Comparison of ENCODE assay signal across 28 cellular contexts in genomic region chr10:24579911-24580310, GRCh38.
DNase-seq lines count a peak whose midpoint lies in the region; ATAC-seq and TF ChIP-seq lines count a peak whose summit lies in the region.
"Had no signal": no experiment of that assay in that cellular context is flagged by ENCODE, and none has a peak within 500 bp of the region (broad histone marks: within the 10 kb centered on the region; RNA-seq: fewer than 3 reads in every experiment).

No MANE protein-coding gene starts in this region.

- H3K4me1 Mint-ChIP-seq in GM23338 (peaks cover 18% of the 10 kb centered on the region), glutamatergic neuron (ENCODE audit: low read depth, unreplicated experiment) (peaks cover 8% of the 10 kb centered on the region), nephron progenitor cell (peaks cover 5% of the 10 kb centered on the region)

- no peak overlapping the region for H3K27ac ChIP-seq in GM23338 (ENCODE audit: low read depth)
- H3K27ac ChIP-seq: body of pancreas, gastroesophageal sphincter, sigmoid colon, SK-N-MC, tibial artery had no signal

- H3K4me3 ChIP-seq in GM23338, result no peak overlapping the region
- no peak overlapping the region for H3K4me3 ChIP-seq in NT2/D1 (ENCODE audit: insufficient read length, low read depth)
- H3K4me3 ChIP-seq: body of pancreas, gastroesophageal sphincter, HAP-1, sigmoid colon, SK-N-MC, tibial artery had no signal

- no peaks in the 10 kb centered on the region for H4K20me1 ChIP-seq in GM23338 (replicated peaks; ENCODE audit: insufficient read depth)

- H3K9ac ChIP-seq in NT2/D1 (ENCODE audit: insufficient read length, low read depth), result no peak overlapping the region

- peaks cover 4% of the 10 kb centered on the region; the same call in 1 of the 3 replicates for H3K36me3 Mint-ChIP-seq in GM23338 (ENCODE audit: low read depth)
- no peaks in the 10 kb centered on the region for H3K36me3 Mint-ChIP-seq in glutamatergic neuron (ENCODE audit: unreplicated experiment)
- peaks cover 15% of the 10 kb centered on the region for H3K36me3 Mint-ChIP-seq in nephron progenitor cell (ENCODE audit: low read depth)

- H3K9me3 Mint-ChIP-seq in GM23338 (no peaks in the 10 kb centered on the region), glutamatergic neuron (ENCODE audit: unreplicated experiment) (no peaks in the 10 kb centered on the region), nephron progenitor cell (no peaks in the 10 kb centered on the region)
- H3K9me3 Mint-ChIP-seq: activated CD4-positive, alpha-beta memory T cell treated with anti-CD3 and anti-CD28 coated beads for 36 hours; CD8-positive, alpha-beta memory T cell; T-helper 1 cell treated with Interleukin-12 subunit alpha and Interleukin-12 subunit beta and Interleukin-4 antibody, amounts not matched to agents 30 μg/mL and 1 μg/mL, for 36 hours had no signal

- no peak overlapping the region for H3K4me2 ChIP-seq in GM23338

- ATAC-seq in GM23338 (peak; percentile 97), left lobe of liver (no peak)
- ATAC-seq: body of pancreas; gastroesophageal sphincter; naive thymus-derived CD4-positive, alpha-beta T cell; PC-3 had no signal

- H3F3A ChIP-seq in GM23338 (replicated peaks; ENCODE audit: low read depth), result no peaks in the 10 kb centered on the region

- no peak overlapping the region for H2AFZ ChIP-seq in GM23338

- H3K27me3 ChIP-seq in GM23338 (ENCODE audit: insufficient read depth) (no peaks in the 10 kb centered on the region), NT2/D1 (ENCODE audit: insufficient read depth, insufficient read length) (no peaks in the 10 kb centered on the region)
- H3K27me3 ChIP-seq: body of pancreas, gastroesophageal sphincter, sigmoid colon, tibial artery had no signal

- peak overlapping the region; percentile 68 for H3K27ac Mint-ChIP-seq in GM23338
- peak overlapping the region; percentile 35 for H3K27ac Mint-ChIP-seq in glutamatergic neuron (ENCODE audit: unreplicated experiment)
- peak overlapping the region; percentile 64 for H3K27ac Mint-ChIP-seq in nephron progenitor cell
- H3K27ac Mint-ChIP-seq: activated CD4-positive, alpha-beta memory T cell treated with anti-CD3 and anti-CD28 coated beads for 36 hours; naive thymus-derived CD4-positive, alpha-beta T cell; T-helper 1 cell treated with Interleukin-12 subunit alpha and Interleukin-12 subunit beta and Interleukin-4 antibody, amounts not matched to agents 30 μg/mL and 1 μg/mL, for 36 hours had no signal

- H3K36me3 ChIP-seq in GM23338 (ENCODE audit: insufficient read depth) (no peaks in the 10 kb centered on the region), NT2/D1 (ENCODE audit: insufficient read depth, insufficient read length, low read length) (peaks cover 5% of the 10 kb centered on the region)

- H3K4me3 Mint-ChIP-seq in GM23338, result peak overlapping the region; percentile 18; the same call in 1 of the 3 replicates
- no peak overlapping the region for H3K4me3 Mint-ChIP-seq in glutamatergic neuron (ENCODE audit: unreplicated experiment)
- H3K4me3 Mint-ChIP-seq in nephron progenitor cell, result no peak overlapping the region
- H3K4me3 Mint-ChIP-seq: activated CD4-positive, alpha-beta memory T cell treated with anti-CD3 and anti-CD28 coated beads for 36 hours; CD8-positive, alpha-beta memory T cell; naive thymus-derived CD4-positive, alpha-beta T cell; T-helper 1 cell treated with Interleukin-12 subunit alpha and Interleukin-12 subunit beta and Interleukin-4 antibody, amounts not matched to agents 30 μg/mL and 1 μg/mL, for 36 hours had no signal

- peak; percentile 47 for DNase-seq in GM23338 (ENCODE audit: low spot score)
- peak; percentile 11 for DNase-seq in NT2/D1 (ENCODE audit: low read depth, low spot score)
- no peak for DNase-seq in glutamatergic neuron
- no peak for DNase-seq in nephron progenitor cell
- no peak for DNase-seq in activated effector memory CD4-positive, alpha-beta T cell treated with Interleukin-2 at 50 U/mL for 16 hours
- no peak for DNase-seq in HuH-7.5 (ENCODE audit: low spot score)
- no peak for DNase-seq in left lobe of liver (ENCODE audit: low spot score)
- DNase-seq: ACHN; activated CD4-positive, alpha-beta memory T cell treated with anti-CD3 and anti-CD28 coated beads for 36 hours; activated naive CD4-positive, alpha-beta T cell treated with Interleukin-2 at 50 U/mL for 16 hours; body of pancreas; CD8-positive, alpha-beta memory T cell; hippocampal formation; islet precursor cell; naive thymus-derived CD4-positive, alpha-beta T cell; NCI-H1092 treated with DMSO at 0.1 percent for 48 hours; NCI-H187; NK-92 treated with Interleukin-12 subunit alpha and Interleukin-12 subunit beta, amount 100 ng/mL, for 24 hours; occipital lobe; PC-3; sigmoid colon; stimulated activated CD4-positive, alpha-beta T cell treated with anti-CD3 and anti-CD28 coated beads, Interleukin-12 subunit alpha, Interleukin-12 subunit beta, amount 100 ng/mL, for 4 hours; stimulated activated CD4-positive, alpha-beta T cell treated with anti-CD3 and anti-CD28 coated beads, Interleukin-2, amount 100 ng/mL, for 48 hours; tibial artery had no signal

- H3K79me2 ChIP-seq in GM23338 (replicated peaks; ENCODE audit: insufficient read depth), result no peaks in the 10 kb centered on the region

- H3K4me1 ChIP-seq in GM23338 (ENCODE audit: insufficient read depth), result no peaks in the 10 kb centered on the region
- H3K4me1 ChIP-seq in NT2/D1 (ENCODE audit: insufficient read depth, insufficient read length), result no peaks in the 10 kb centered on the region
- H3K4me1 ChIP-seq: body of pancreas, gastroesophageal sphincter, sigmoid colon, tibial artery had no signal

- no peaks in the 10 kb centered on the region for H3K9me2 ChIP-seq in GM23338 (ENCODE audit: insufficient read depth)

- H3K27me3 Mint-ChIP-seq in GM23338 (ENCODE audit: insufficient read depth, low read depth, poor library complexity) (no peaks in the 10 kb centered on the region), glutamatergic neuron (ENCODE audit: unreplicated experiment) (no peaks in the 10 kb centered on the region), nephron progenitor cell (ENCODE audit: low read depth, poor library complexity) (no peaks in the 10 kb centered on the region)

- no peaks in the 10 kb centered on the region for H3K9me3 ChIP-seq in NT2/D1 (ENCODE audit: insufficient read depth, low read length)
- H3K9me3 ChIP-seq: body of pancreas, gastroesophageal sphincter, HAP-1, sigmoid colon, tibial artery had no signal

- no peak for TF ChIP-seq CTCF in GM23338 (conservative IDR thresholded peaks at IDR 0.05; ENCODE audit: low read depth in 2 of 2)
- TF ChIP-seq CTCF in glutamatergic neuron (IDR thresholded peaks at IDR 0.05; ENCODE audit: partially characterized antibody, unreplicated experiment), result no peak
- TF ChIP-seq CTCF in nephron progenitor cell (IDR thresholded peaks at IDR 0.05), result no peak

TF ChIP-seq in GM23338, 12 proteins besides CTCF, POLR2A, EP300 and RAD21:
- TF ChIP-seq ETS1 (IDR thresholded peaks at IDR 0.05) (no peak), EZH2 (IDR thresholded peaks at IDR 0.05; ENCODE audit: low read depth, unreplicated experiment) (no peak)

Comparison
In these comparisons a context has a peak if more than half of its experiments do, and no peak if none do; other contexts are left out.
1. DNase-seq: peak in GM23338 (single experiment) and NT2/D1 (single experiment); none in glutamatergic neuron (single experiment), nephron progenitor cell (single experiment), activated effector memory CD4-positive, alpha-beta T cell treated with Interleukin-2 at 50 U/mL for 16 hours (single experiment), HuH-7.5 (single experiment) and left lobe of liver (single experiment).
2. Peak in every context shown above with its lines, with median percentiles within 50 percentile points of each other: H3K27ac Mint-ChIP-seq.